Comparison of ENCODE assay signal across 2 cellular contexts in the genomic region with DNA sequence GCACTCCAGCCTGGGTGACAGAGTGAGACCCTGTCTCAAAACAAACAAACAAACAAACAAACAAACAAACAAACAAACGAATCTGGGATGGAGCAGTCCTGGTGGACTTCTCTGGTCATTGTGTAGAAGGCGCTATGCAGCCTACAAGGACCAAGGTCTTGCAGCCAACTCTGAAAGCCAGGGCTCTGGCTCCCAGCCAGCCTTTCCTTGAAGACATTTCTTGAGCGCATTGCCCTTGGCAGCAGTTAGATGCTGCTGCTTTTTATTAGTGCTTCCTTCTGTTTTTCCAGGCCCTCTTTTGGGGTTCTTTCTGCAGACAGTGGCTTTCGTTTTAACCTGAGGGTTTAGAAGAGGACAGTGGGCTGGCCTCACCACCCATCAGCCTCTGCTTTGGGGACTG.
TF ChIP-seq lines count a peak whose summit lies in the region.

No MANE protein-coding gene starts in this region.

TF ChIP-seq in SK-N-SH treated with all-trans-retinoic acid at 6 μM for 48 hours, 23 proteins besides CTCF, POLR2A, EP300 and RAD21 (continued from another document):
- TF ChIP-seq, protein P1, sequence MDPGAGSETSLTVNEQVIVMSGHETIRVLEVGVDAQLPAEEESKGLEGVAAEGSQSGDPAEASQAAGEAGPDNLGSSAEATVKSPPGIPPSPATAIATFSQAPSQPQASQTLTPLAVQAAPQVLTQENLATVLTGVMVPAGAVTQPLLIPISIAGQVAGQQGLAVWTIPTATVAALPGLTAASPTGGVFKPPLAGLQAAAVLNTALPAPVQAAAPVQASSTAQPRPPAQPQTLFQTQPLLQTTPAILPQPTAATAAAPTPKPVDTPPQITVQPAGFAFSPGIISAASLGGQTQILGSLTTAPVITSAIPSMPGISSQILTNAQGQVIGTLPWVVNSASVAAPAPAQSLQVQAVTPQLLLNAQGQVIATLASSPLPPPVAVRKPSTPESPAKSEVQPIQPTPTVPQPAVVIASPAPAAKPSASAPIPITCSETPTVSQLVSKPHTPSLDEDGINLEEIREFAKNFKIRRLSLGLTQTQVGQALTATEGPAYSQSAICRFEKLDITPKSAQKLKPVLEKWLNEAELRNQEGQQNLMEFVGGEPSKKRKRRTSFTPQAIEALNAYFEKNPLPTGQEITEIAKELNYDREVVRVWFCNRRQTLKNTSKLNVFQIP (CRISPR knock-in tag; IDR thresholded peaks at IDR 0.05; ENCODE audit: borderline replicate concordance, low read depth), result no peak
- no peak for TF ChIP-seq ZNF565 (CRISPR knock-in tag; conservative IDR thresholded peaks at IDR 0.05; ENCODE audit: low read depth)
- TF ChIP-seq, protein P2, sequence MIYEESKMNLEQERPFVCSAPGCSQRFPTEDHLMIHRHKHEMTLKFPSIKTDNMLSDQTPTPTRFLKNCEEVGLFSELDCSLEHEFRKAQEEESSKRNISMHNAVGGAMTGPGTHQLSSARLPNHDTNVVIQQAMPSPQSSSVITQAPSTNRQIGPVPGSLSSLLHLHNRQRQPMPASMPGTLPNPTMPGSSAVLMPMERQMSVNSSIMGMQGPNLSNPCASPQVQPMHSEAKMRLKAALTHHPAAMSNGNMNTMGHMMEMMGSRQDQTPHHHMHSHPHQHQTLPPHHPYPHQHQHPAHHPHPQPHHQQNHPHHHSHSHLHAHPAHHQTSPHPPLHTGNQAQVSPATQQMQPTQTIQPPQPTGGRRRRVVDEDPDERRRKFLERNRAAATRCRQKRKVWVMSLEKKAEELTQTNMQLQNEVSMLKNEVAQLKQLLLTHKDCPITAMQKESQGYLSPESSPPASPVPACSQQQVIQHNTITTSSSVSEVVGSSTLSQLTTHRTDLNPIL (CRISPR knock-in tag; IDR thresholded peaks at IDR 0.05; ENCODE audit: low read depth), result no peak
- TF ChIP-seq ISL1 (CRISPR knock-in tag; IDR thresholded peaks at IDR 0.05), result no peak
- no peak for TF ChIP-seq ARNTL (CRISPR knock-in tag; IDR thresholded peaks at IDR 0.05; ENCODE audit: borderline replicate concordance, low read depth)
- TF ChIP-seq, protein P3, sequence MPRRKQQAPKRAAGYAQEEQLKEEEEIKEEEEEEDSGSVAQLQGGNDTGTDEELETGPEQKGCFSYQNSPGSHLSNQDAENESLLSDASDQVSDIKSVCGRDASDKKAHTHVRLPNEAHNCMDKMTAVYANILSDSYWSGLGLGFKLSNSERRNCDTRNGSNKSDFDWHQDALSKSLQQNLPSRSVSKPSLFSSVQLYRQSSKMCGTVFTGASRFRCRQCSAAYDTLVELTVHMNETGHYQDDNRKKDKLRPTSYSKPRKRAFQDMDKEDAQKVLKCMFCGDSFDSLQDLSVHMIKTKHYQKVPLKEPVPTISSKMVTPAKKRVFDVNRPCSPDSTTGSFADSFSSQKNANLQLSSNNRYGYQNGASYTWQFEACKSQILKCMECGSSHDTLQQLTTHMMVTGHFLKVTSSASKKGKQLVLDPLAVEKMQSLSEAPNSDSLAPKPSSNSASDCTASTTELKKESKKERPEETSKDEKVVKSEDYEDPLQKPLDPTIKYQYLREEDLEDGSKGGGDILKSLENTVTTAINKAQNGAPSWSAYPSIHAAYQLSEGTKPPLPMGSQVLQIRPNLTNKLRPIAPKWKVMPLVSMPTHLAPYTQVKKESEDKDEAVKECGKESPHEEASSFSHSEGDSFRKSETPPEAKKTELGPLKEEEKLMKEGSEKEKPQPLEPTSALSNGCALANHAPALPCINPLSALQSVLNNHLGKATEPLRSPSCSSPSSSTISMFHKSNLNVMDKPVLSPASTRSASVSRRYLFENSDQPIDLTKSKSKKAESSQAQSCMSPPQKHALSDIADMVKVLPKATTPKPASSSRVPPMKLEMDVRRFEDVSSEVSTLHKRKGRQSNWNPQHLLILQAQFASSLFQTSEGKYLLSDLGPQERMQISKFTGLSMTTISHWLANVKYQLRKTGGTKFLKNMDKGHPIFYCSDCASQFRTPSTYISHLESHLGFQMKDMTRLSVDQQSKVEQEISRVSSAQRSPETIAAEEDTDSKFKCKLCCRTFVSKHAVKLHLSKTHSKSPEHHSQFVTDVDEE (CRISPR knock-in tag; IDR thresholded peaks at IDR 0.05), result no peak
- no peak for TF ChIP-seq BACH2 (CRISPR knock-in tag; IDR thresholded peaks at IDR 0.05; ENCODE audit: borderline replicate concordance)
- TF ChIP-seq ZFP30 (CRISPR knock-in tag; IDR thresholded peaks at IDR 0.05), result no peak
- no peak for TF ChIP-seq RARB (CRISPR knock-in tag; IDR thresholded peaks at IDR 0.05)
- TF ChIP-seq ZNF70 (CRISPR knock-in tag; IDR thresholded peaks at IDR 0.05), result no peak

TF ChIP-seq in SK-N-SH, 30 proteins besides CTCF, POLR2A, EP300 and RAD21 (continued from another document):
- TF ChIP-seq, protein P4, sequence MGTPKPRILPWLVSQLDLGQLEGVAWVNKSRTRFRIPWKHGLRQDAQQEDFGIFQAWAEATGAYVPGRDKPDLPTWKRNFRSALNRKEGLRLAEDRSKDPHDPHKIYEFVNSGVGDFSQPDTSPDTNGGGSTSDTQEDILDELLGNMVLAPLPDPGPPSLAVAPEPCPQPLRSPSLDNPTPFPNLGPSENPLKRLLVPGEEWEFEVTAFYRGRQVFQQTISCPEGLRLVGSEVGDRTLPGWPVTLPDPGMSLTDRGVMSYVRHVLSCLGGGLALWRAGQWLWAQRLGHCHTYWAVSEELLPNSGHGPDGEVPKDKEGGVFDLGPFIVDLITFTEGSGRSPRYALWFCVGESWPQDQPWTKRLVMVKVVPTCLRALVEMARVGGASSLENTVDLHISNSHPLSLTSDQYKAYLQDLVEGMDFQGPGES (IDR thresholded peaks at IDR 0.05; ENCODE audit: low read depth, low read length), result no peak
- no peak for TF ChIP-seq EZH2phosphoT487 (IDR thresholded peaks at IDR 0.05; ENCODE audit: borderline replicate concordance, low read depth)
- TF ChIP-seq, protein P5, sequence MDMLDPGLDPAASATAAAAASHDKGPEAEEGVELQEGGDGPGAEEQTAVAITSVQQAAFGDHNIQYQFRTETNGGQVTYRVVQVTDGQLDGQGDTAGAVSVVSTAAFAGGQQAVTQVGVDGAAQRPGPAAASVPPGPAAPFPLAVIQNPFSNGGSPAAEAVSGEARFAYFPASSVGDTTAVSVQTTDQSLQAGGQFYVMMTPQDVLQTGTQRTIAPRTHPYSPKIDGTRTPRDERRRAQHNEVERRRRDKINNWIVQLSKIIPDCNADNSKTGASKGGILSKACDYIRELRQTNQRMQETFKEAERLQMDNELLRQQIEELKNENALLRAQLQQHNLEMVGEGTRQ (IDR thresholded peaks at IDR 0.05; ENCODE audit: borderline replicate concordance, low read depth, low read length), result no peak
- TF ChIP-seq MEF2A (IDR thresholded peaks at IDR 0.05; ENCODE audit: borderline replicate concordance, low read depth), result no peak
- no peak for TF ChIP-seq JUND (IDR thresholded peaks at IDR 0.05)
- no peak for TF ChIP-seq TEAD4 (IDR thresholded peaks at IDR 0.05; ENCODE audit: borderline replicate concordance, insufficient read depth)
- no peak for TF ChIP-seq YY1 (IDR thresholded peaks at IDR 0.05; ENCODE audit: low read depth)
